8 cellular contexts compared by ENCODE assay signal in genomic region chr7:151759591-151760042, GRCh38.
A peak's percentile ranks its signal among the peaks of the same experiment; 100 is the strongest.
DNase-seq lines count a peak whose midpoint lies in the region; ATAC-seq, FAIRE-seq and TF ChIP-seq lines count a peak whose summit lies in the region.

No MANE protein-coding gene starts in this region.

- no peak overlapping the region for H3K4me3 ChIP-seq in HAP-1

- H3K9me3 ChIP-seq in HAP-1 = no peaks in the 10 kb centered on the region

- no peak for ATAC-seq in GM19455 (IDR thresholded peaks at IDR 0.05; ENCODE audit: unreplicated experiment)

- DNase-seq in D721Med (ENCODE audit: insufficient read length, low spot score) (peak; percentile 68), HAP-1 (ENCODE audit: low spot score in 2 of 2) (peak; percentile 51 to 77), NCI-H2196 (lab: John Stamatoyannopoulos, UW; ENCODE audit: unreplicated experiment) (peak; percentile 59), medulla oblongata (ENCODE audit: extremely low spot score) (peak; percentile 68)
- DNase-seq in activated CD4-positive, alpha-beta T cell treated with anti-CD3 and anti-CD28 coated beads, Interleukin-2, amount 50 U/mL, for 24 hours (ENCODE audit: low read depth in 1 of 2, low spot score in 1 of 2) = peak; percentile 30 to 59
- DNase-seq in effector CD4-positive, alpha-beta T cell = peak; percentile 34
- peak; percentile 42 for DNase-seq in stimulated activated naive CD4-positive, alpha-beta T cell treated with Interleukin-2 at 50 U/mL for 16 hours (lab: John Stamatoyannopoulos, UW)

- no peak for FAIRE-seq in D721Med (lab: Jason Lieb, UNC)

- H3K4me1 ChIP-seq in HAP-1 = no peaks in the 10 kb centered on the region

- no peaks in the 10 kb centered on the region for H3K36me3 ChIP-seq in HAP-1 (replicated peaks)

- in situ Hi-C loops in HAP-1 (cut with MboI; ENCODE audit: low sequenced_read_pairs) = loop anchor here (10.0 kb wide), 1 partner anchor 385 kb away; no protein-coding TSS in a partner anchor

- peak; percentile 77 for TF ChIP-seq CTCF in D721Med (IDR thresholded peaks at IDR 0.05; ENCODE audit: insufficient read depth, missing control alignments)

- H3K27me3 ChIP-seq in HAP-1 (ENCODE audit: low read depth) = no peaks in the 10 kb centered on the region
